27 cellular contexts compared by ENCODE assay signal in the genomic region with DNA sequence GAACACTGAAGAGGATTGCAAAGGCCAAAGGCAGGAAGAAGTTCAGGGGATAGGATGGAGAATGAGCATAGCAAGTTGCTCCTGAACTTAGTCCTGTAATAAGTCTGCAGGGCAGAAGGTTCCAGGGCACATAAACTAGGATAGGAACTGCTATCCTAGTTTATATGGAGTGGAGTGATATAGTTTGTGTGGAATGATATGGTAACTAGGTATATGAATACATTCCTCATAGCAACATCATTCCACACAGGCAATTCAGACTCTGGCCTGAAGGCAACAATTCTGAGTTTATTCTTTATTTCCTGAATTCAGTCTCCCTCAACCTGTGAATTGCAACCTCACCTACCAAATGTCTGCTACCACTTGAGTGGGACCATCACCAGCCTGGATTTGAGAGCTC.
A peak's percentile ranks its signal among the peaks of the same experiment; 100 is the strongest.
DNase-seq lines count a peak whose midpoint lies in the region; ATAC-seq, FAIRE-seq and TF ChIP-seq lines count a peak whose summit lies in the region.
"Had no signal": no experiment of that assay in that cellular context is flagged by ENCODE, and none has a peak within 500 bp of the region (broad histone marks: within the 10 kb centered on the region; RNA-seq: fewer than 3 reads in every experiment).

No MANE protein-coding gene starts in this region.

- peak; percentile 38 for ATAC-seq in foreskin keratinocyte
- no peak for ATAC-seq in heart right ventricle
- ATAC-seq in GM18858 (IDR thresholded peaks at IDR 0.05; ENCODE audit: unreplicated experiment) = no peak
- ATAC-seq in HG03025 (IDR thresholded peaks at IDR 0.05; ENCODE audit: low FRiP score, unreplicated experiment) = no peak
- ATAC-seq: activated T-cell treated with anti-CD3 and anti-CD28 coated beads, Interleukin-2, amount 50 U/mL, for 72 hours; HCT116; stimulated activated naive CD8-positive, alpha-beta T cell treated with anti-CD3 and anti-CD28 coated beads, Interleukin-15, amount 100 ng/mL, for 72 hours had no signal

- H3K9me3 Mint-ChIP-seq in astrocyte (ENCODE audit: unreplicated experiment) = peaks cover 6% of the 10 kb centered on the region
- H3K9me3 Mint-ChIP-seq: activated T-cell treated with anti-CD3 and anti-CD28 coated beads, Interleukin-2, amount 50 U/mL, for 72 hours; stimulated activated naive CD8-positive, alpha-beta T cell treated with anti-CD3 and anti-CD28 coated beads, Interleukin-15, amount 100 ng/mL, for 72 hours; T-helper 1 cell treated with Interleukin-12 subunit alpha and Interleukin-12 subunit beta and Interleukin-4 antibody, amounts not matched to agents 30 μg/mL and 1 μg/mL, for 36 hours had no signal

- H3K36me3 ChIP-seq in astrocyte (ENCODE audit: insufficient read depth, low read length) (no peaks in the 10 kb centered on the region), heart right ventricle (no peaks in the 10 kb centered on the region)
- H3K36me3 ChIP-seq: BLaER1 treated with 17β-estradiol and CSF1 and Interleukin-3, amounts not matched to agents 10 nM and 100 nM; esophagus muscularis mucosa; spleen; tibial nerve had no signal

- H3K27me3 ChIP-seq in astrocyte (ENCODE audit: insufficient read depth, low read length) (no peaks in the 10 kb centered on the region), foreskin keratinocyte (no peaks in the 10 kb centered on the region), heart right ventricle (peaks cover 0 to 5% (median 0%) of the 10 kb centered on the region in 7 donors)
- H3K27me3 ChIP-seq: BLaER1 treated with 17β-estradiol and CSF1 and Interleukin-3, amounts not matched to agents 10 nM and 100 nM; esophagus muscularis mucosa; spleen; tibial nerve had no signal

- H3K27me3 Mint-ChIP-seq in astrocyte (ENCODE audit: low read depth, unreplicated experiment) = no peaks in the 10 kb centered on the region
- H3K27me3 Mint-ChIP-seq: stimulated activated naive CD8-positive, alpha-beta T cell treated with anti-CD3 and anti-CD28 coated beads, Interleukin-15, amount 100 ng/mL, for 72 hours had no signal

- no peaks in the 10 kb centered on the region for H4K20me1 ChIP-seq in astrocyte (ENCODE audit: insufficient read depth, low read length)
- H4K20me1 ChIP-seq: BLaER1 treated with 17β-estradiol and CSF1 and Interleukin-3, amounts not matched to agents 10 nM and 100 nM had no signal

- DNase-seq in A172 (ENCODE audit: low spot score) = peak; percentile 13
- peak; percentile 18 for DNase-seq in GM20000 (ENCODE audit: low spot score)
- DNase-seq in astrocyte (ENCODE audit: low read depth) = peak; percentile 27
- peak in 1 of 2 donors; percentile 33 for DNase-seq in foreskin keratinocyte
- no peak for DNase-seq in heart right ventricle
- DNase-seq in NCI-H1436 (lab: John Stamatoyannopoulos, UW) = no peak
- DNase-seq: 8988T; activated naive CD4-positive, alpha-beta T cell treated with anti-CD3 and anti-CD28 coated beads for 36 hours; activated T-cell treated with anti-CD3 and anti-CD28 coated beads, Interleukin-2, amount 50 U/mL, for 72 hours; aorta; Calu3; cerebellar nuclear complex; effector CD8-positive, alpha-beta T cell; kidney glomerular epithelial cell; NCI-H1930; NCI-H345; nucleus accumbens; spleen; stimulated activated naive CD8-positive, alpha-beta T cell treated with anti-CD3 and anti-CD28 coated beads, Interleukin-15, amount 100 ng/mL, for 72 hours had no signal

- H3K36me3 Mint-ChIP-seq in astrocyte (ENCODE audit: low read depth, unreplicated experiment) = no peaks in the 10 kb centered on the region

- no peak overlapping the region for H3K4me2 ChIP-seq in astrocyte (ENCODE audit: low read length)
- H3K4me2 ChIP-seq: BLaER1 treated with 17β-estradiol and CSF1 and Interleukin-3, amounts not matched to agents 10 nM and 100 nM had no signal

- intact Hi-C loops in heart right ventricle (cut with DNase I) = no loop called here

- H3K27ac ChIP-seq in astrocyte (ENCODE audit: low read depth, low read length) (peak overlapping the region; percentile 82), foreskin keratinocyte (no peak overlapping the region), heart right ventricle (no peak overlapping the region)
- H3K27ac ChIP-seq: BLaER1 treated with 17β-estradiol and CSF1 and Interleukin-3, amounts not matched to agents 10 nM and 100 nM; esophagus muscularis mucosa; spleen; tibial nerve had no signal

- FAIRE-seq in astrocyte (lab: Jason Lieb, UNC) = no peak
- FAIRE-seq: GM18507 had no signal

- H3K4me1 ChIP-seq in astrocyte (ENCODE audit: insufficient read depth, low read length) (peaks cover 13% of the 10 kb centered on the region), foreskin keratinocyte (no peaks in the 10 kb centered on the region), heart right ventricle (no peaks in the 10 kb centered on the region)
- H3K4me1 ChIP-seq: BLaER1 treated with 17β-estradiol and CSF1 and Interleukin-3, amounts not matched to agents 10 nM and 100 nM; esophagus muscularis mucosa; spleen; tibial nerve had no signal

- no peak overlapping the region for H2AFZ ChIP-seq in astrocyte (ENCODE audit: low read depth, low read length)

- H3K27ac Mint-ChIP-seq in astrocyte (ENCODE audit: unreplicated experiment) = peak overlapping the region; percentile 96
- H3K27ac Mint-ChIP-seq: activated naive CD4-positive, alpha-beta T cell treated with anti-CD3 and anti-CD28 coated beads for 36 hours; activated T-cell treated with anti-CD3 and anti-CD28 coated beads, Interleukin-2, amount 50 U/mL, for 72 hours; stimulated activated naive CD8-positive, alpha-beta T cell treated with anti-CD3 and anti-CD28 coated beads, Interleukin-15, amount 100 ng/mL, for 72 hours; T-helper 1 cell treated with Interleukin-12 subunit alpha and Interleukin-12 subunit beta and Interleukin-4 antibody, amounts not matched to agents 30 μg/mL and 1 μg/mL, for 36 hours had no signal

- no peak overlapping the region for H3K9ac ChIP-seq in astrocyte (ENCODE audit: low read length)
- H3K9ac ChIP-seq: BLaER1 treated with 17β-estradiol and CSF1 and Interleukin-3, amounts not matched to agents 10 nM and 100 nM had no signal

- H3K79me2 ChIP-seq in astrocyte (ENCODE audit: insufficient read depth, low read length) = no peaks in the 10 kb centered on the region

- peaks cover 24% of the 10 kb centered on the region for H3K4me1 Mint-ChIP-seq in astrocyte (ENCODE audit: low read depth, unreplicated experiment)
- H3K4me1 Mint-ChIP-seq: stimulated activated naive CD8-positive, alpha-beta T cell treated with anti-CD3 and anti-CD28 coated beads, Interleukin-15, amount 100 ng/mL, for 72 hours had no signal

- H3K4me3 Mint-ChIP-seq in astrocyte (ENCODE audit: unreplicated experiment) = no peak overlapping the region
- H3K4me3 Mint-ChIP-seq: activated naive CD4-positive, alpha-beta T cell treated with anti-CD3 and anti-CD28 coated beads for 36 hours; activated T-cell treated with anti-CD3 and anti-CD28 coated beads, Interleukin-2, amount 50 U/mL, for 72 hours; stimulated activated naive CD8-positive, alpha-beta T cell treated with anti-CD3 and anti-CD28 coated beads, Interleukin-15, amount 100 ng/mL, for 72 hours; T-helper 1 cell treated with Interleukin-12 subunit alpha and Interleukin-12 subunit beta and Interleukin-4 antibody, amounts not matched to agents 30 μg/mL and 1 μg/mL, for 36 hours had no signal

- TF ChIP-seq CTCF in GM20000 (IDR thresholded peaks at IDR 0.05; ENCODE audit: extremely low read depth, missing control alignments) (no peak), astrocyte (IDR thresholded peaks at IDR 0.05; ENCODE audit: insufficient read depth, low read depth, low read length) (no peak), foreskin keratinocyte (conservative IDR thresholded peaks at IDR 0.05) (no peak), heart right ventricle (IDR thresholded peaks at IDR 0.05) (no peak)

- H3K4me3 ChIP-seq in astrocyte (ENCODE audit: insufficient read depth, low read depth, low read length) (no peak overlapping the region), heart right ventricle (no peak overlapping the region)
- H3K4me3 ChIP-seq: BLaER1 treated with 17β-estradiol and CSF1 and Interleukin-3, amounts not matched to agents 10 nM and 100 nM; esophagus muscularis mucosa; spleen; tibial nerve had no signal

- H3K9me3 ChIP-seq in astrocyte (ENCODE audit: insufficient read depth, low read depth, low read length) = peaks cover 4% of the 10 kb centered on the region
- no peaks in the 10 kb centered on the region for H3K9me3 ChIP-seq in heart right ventricle
- H3K9me3 ChIP-seq: esophagus muscularis mucosa, tibial nerve had no signal

Comparison
In these comparisons a context has a peak if more than half of its experiments do, and no peak if none do; other contexts are left out.
1. DNase-seq: peak in A172 (single experiment), GM20000 (single experiment) and astrocyte (single experiment); none in heart right ventricle (0 of 2) and NCI-H1436 (single experiment).